ENCODE assay signal across 12 cellular contexts in the genomic region with DNA sequence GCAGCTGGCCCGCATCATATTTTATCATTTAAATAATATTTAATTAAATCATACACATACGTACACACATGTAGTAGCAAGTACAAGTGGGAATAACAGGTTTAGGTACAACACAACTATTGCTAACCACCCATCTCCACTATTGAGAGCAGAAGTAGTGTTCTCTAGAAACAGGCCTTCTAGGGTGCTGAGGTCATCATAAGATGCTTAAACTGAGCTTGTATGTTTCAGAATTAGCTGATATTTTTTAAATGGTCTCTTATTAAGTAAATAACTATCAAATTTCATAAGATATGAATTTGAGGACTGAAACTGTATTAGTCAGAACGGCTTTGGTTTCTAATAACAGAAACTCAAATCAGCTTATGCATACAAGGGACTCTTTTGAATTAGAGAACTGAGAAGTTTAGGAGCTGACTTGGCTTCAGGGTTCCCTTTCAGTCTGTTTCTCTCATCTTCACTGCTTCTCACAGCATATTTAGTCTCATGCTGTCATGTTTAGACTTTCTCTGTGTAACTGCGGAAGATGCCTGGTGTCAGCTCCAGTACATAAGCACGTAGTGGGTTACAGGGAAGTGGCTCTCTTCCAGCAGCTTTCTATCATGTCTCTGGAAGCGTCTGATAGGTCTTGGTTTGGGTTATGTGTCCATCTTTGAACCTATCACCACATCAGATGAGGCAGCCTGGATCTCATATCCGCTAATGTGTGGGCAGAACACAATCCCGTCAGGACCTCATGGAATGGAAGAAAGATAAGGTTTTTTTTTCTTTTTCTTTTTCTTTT.
DNase-seq lines count a peak whose midpoint lies in the region; ATAC-seq lines count a peak whose summit lies in the region.
"Had no signal": no experiment of that assay in that cellular context is flagged by ENCODE, and none has a peak within 500 bp of the region (broad histone marks: within the 10 kb centered on the region; RNA-seq: fewer than 3 reads in every experiment).

No MANE protein-coding gene starts in this region.

- H3K9me3 Mint-ChIP-seq in stimulated activated effector memory CD8-positive, alpha-beta T cell treated with anti-CD3 and anti-CD28 coated beads, Interleukin-12 subunit alpha, Interleukin-12 subunit beta, amount 100 ng/mL, for 72 hours, result no peaks in the 10 kb centered on the region

- H3K27ac Mint-ChIP-seq in stimulated activated effector memory CD8-positive, alpha-beta T cell treated with anti-CD3 and anti-CD28 coated beads, Interleukin-12 subunit alpha, Interleukin-12 subunit beta, amount 100 ng/mL, for 72 hours, result no peak overlapping the region

- no peaks in the 10 kb centered on the region for H3K36me3 Mint-ChIP-seq in stimulated activated effector memory CD8-positive, alpha-beta T cell treated with anti-CD3 and anti-CD28 coated beads, Interleukin-12 subunit alpha, Interleukin-12 subunit beta, amount 100 ng/mL, for 72 hours

- no peaks in the 10 kb centered on the region for H3K4me1 Mint-ChIP-seq in stimulated activated effector memory CD8-positive, alpha-beta T cell treated with anti-CD3 and anti-CD28 coated beads, Interleukin-12 subunit alpha, Interleukin-12 subunit beta, amount 100 ng/mL, for 72 hours

- peak; percentile 7 for DNase-seq in Ammon's horn (ENCODE audit: low spot score)
- peak; percentile 22 for DNase-seq in GM19238 (ENCODE audit: insufficient read length, low spot score)
- DNase-seq in UCSD-AML1 (lab: John Stamatoyannopoulos, UW; ENCODE audit: unreplicated experiment), result no peak
- DNase-seq in NCI-H82 (lab: John Stamatoyannopoulos, UW), result no peak
- no peak for DNase-seq in NCI-H2081 treated with DMSO at 0.1 percent for 48 hours (lab: John Stamatoyannopoulos, UW)
- DNase-seq in stimulated activated effector memory CD8-positive, alpha-beta T cell treated with anti-CD3 and anti-CD28 coated beads, Interleukin-12 subunit alpha, Interleukin-12 subunit beta, amount 100 ng/mL, for 72 hours (ENCODE audit: low spot score in 2 of 2), result no peak
- DNase-seq: activated T-cell treated with anti-CD3 and anti-CD28 coated beads for 4 hours, left ventricle myocardium inferior, NCI-H1092 treated with DMSO at 0.1 percent for 48 hours, trophoblast cell had no signal

- ATAC-seq in HG02610 (IDR thresholded peaks at IDR 0.05; ENCODE audit: unreplicated experiment), result peak; percentile 96
- ATAC-seq in HG03378 (IDR thresholded peaks at IDR 0.05; ENCODE audit: unreplicated experiment), result peak; percentile 95
- no peak for ATAC-seq in stimulated activated effector memory CD8-positive, alpha-beta T cell treated with anti-CD3 and anti-CD28 coated beads, Interleukin-12 subunit alpha, Interleukin-12 subunit beta, amount 100 ng/mL, for 72 hours

- no peak overlapping the region for H3K4me3 Mint-ChIP-seq in stimulated activated effector memory CD8-positive, alpha-beta T cell treated with anti-CD3 and anti-CD28 coated beads, Interleukin-12 subunit alpha, Interleukin-12 subunit beta, amount 100 ng/mL, for 72 hours

Comparison
In these comparisons a context has a peak if more than half of its experiments do, and no peak if none do; other contexts are left out.
1. DNase-seq: peak in Ammon's horn (single experiment) and GM19238 (single experiment); none in UCSD-AML1 (single experiment), NCI-H82 (single experiment), NCI-H2081 treated with DMSO at 0.1 percent for 48 hours (single experiment) and stimulated activated effector memory CD8-positive, alpha-beta T cell treated with anti-CD3 and anti-CD28 coated beads, Interleukin-12 subunit alpha, Interleukin-12 subunit beta, amount 100 ng/mL, for 72 hours (0 of 2).